In the genomic region with DNA sequence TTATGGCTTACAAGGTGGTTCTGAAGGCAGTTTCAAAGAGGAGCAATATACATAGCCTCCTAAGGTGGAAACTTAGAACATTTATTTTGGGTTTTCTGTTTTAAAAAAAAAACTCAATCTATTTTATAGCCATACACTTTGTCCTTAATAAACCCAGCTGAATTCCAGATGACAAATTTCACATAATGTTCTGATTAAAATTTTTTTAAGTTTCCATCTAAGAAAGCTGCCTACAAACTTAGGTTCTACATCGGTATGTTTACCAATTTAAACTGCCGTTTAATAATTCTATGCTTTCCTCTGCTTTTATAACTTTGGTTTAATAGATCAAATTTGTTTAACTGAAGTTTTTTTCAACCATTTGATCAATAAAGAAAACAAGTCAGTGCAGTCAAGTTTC, we compare ENCODE assay signal across 24 cellular contexts.
"Had no signal": no experiment of that assay in that cellular context is flagged by ENCODE, and none has a peak within 500 bp of the region (broad histone marks: within the 10 kb centered on the region; RNA-seq: fewer than 3 reads in every experiment).

No MANE protein-coding gene starts in this region.

- ATAC-seq: activated CD8-positive, alpha-beta T cell treated with anti-CD3 and anti-CD28 coated beads, Interleukin-2, amount 10 ng/mL, durations not matched to agents 7 days and 5 days; activated naive CD8-positive, alpha-beta T cell treated with anti-CD3 and anti-CD28 coated beads, Interleukin-2, amount 50 U/mL, for 24 hours; foreskin keratinocyte; stimulated activated naive CD8-positive, alpha-beta T cell treated with anti-CD3 and anti-CD28 coated beads, Interleukin-15, Interleukin-2, amounts not matched to agents 100 U/mL and 50 U/mL, for 24 hours had no signal

- H3K27ac ChIP-seq: ascending aorta, colonic mucosa, foreskin keratinocyte, parathyroid adenoma, suprapubic skin, transverse colon, uterus had no signal

- FAIRE-seq: kidney, TTC549 had no signal

- H3K9me3 ChIP-seq: ascending aorta, colonic mucosa, suprapubic skin, transverse colon, uterus had no signal

- H3K4me1 ChIP-seq: parathyroid adenoma had no signal

- H2AFZ ChIP-seq: parathyroid adenoma had no signal

- H3K9ac ChIP-seq: parathyroid adenoma had no signal

- H3K27me3 ChIP-seq: ascending aorta, colonic mucosa, foreskin keratinocyte, suprapubic skin, transverse colon, uterus had no signal

- H3K4me3 ChIP-seq: ascending aorta, colonic mucosa, suprapubic skin, transverse colon, uterus had no signal

- H3K36me3 ChIP-seq: colonic mucosa, transverse colon, uterus had no signal

- DNase-seq: activated B cell treated with CpG ODN at 0.5 μM for 24 hours; activated CD4-positive, alpha-beta T cell treated with anti-CD3 and anti-CD28 coated beads for 4 hours; activated CD8-positive, alpha-beta memory T cell treated with anti-CD3 and anti-CD28 coated beads, Interleukin-2, amount 50 U/mL, for 48 hours; activated CD8-positive, alpha-beta T cell treated with anti-CD3 and anti-CD28 coated beads, Interleukin-2, amount 10 ng/mL, durations not matched to agents 7 days and 5 days; activated effector memory CD4-positive, alpha-beta T cell treated with Interleukin-2 at 50 U/mL for 16 hours; activated naive CD4-positive, alpha-beta T cell treated with anti-CD3 and anti-CD28 coated beads, Interleukin-2, amount 10 ng/mL, durations not matched to agents 7 days and 5 days; activated naive CD8-positive, alpha-beta T cell treated with anti-CD3 and anti-CD28 coated beads, Interleukin-2, amount 50 U/mL, for 24 hours; activated T-cell treated with anti-CD3 and anti-CD28 coated beads, Interleukin-2, amount 50 U/mL, for 48 hours; colonic mucosa; erythroblast; foreskin keratinocyte; hypothalamus; kidney; midbrain; stimulated activated CD4-positive, alpha-beta T cell treated with anti-CD3 and anti-CD28 coated beads, Interleukin-12 subunit alpha, Interleukin-12 subunit beta, amount 100 ng/mL, for 4 hours; stimulated activated CD4-positive, alpha-beta T cell treated with anti-CD3 and anti-CD28 coated beads, Interleukin-1b, Interleukin-23, amount 100 ng/mL, for 48 hours; stimulated activated CD8-positive, alpha-beta memory T cell treated with anti-CD3 and anti-CD28 coated beads, Interleukin-4, amount 100 ng/mL, for 48 hours; stimulated activated naive CD8-positive, alpha-beta T cell treated with anti-CD3 and anti-CD28 coated beads, Interleukin-15, Interleukin-2, amounts not matched to agents 100 U/mL and 50 U/mL, for 24 hours; transverse colon; uterus had no signal
